Comparison of ENCODE assay signal across 34 cellular contexts in the genomic region with DNA sequence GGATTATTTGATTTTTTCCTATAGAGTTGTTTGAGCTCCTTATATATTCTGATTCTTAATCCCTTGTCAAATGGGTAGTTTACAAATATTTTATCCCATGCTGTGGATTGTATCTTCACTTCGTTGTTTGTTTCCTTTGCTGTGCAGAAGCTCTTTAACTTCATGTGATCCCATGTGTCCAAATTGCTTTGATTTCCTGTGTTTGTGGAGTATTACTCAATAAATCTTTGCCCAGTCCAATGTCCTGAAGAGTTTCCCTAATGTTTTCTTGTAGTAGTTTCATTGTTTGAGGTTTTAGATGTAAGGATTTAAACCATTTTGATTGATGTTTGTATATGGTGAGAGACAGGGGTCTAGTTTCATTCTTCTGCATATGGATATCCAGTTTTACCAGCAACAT.
"Had no signal": no experiment of that assay in that cellular context is flagged by ENCODE, and none has a peak within 500 bp of the region (broad histone marks: within the 10 kb centered on the region; RNA-seq: fewer than 3 reads in every experiment).

No MANE protein-coding gene starts in this region.

- DNase-seq: activated effector memory CD4-positive, alpha-beta T cell treated with anti-CD3 and anti-CD28 coated beads, Interleukin-2, amount 50 U/mL, for 16 hours; activated effector memory CD4-positive, alpha-beta T cell treated with Interleukin-2 at 50 U/mL for 16 hours; activated gamma-delta T cell; activated gamma-delta T cell treated with Interleukin-2 at 50 U/mL for 16 hours; activated naive CD4-positive, alpha-beta T cell; activated naive CD4-positive, alpha-beta T cell treated with anti-CD3 and anti-CD28 coated beads for 36 hours; activated naive CD4-positive, alpha-beta T cell treated with anti-CD3 and anti-CD28 coated beads, Interleukin-2, amount 10 ng/mL, durations not matched to agents 7 days and 5 days; activated naive CD4-positive, alpha-beta T cell treated with anti-CD3 and anti-CD28 coated beads, Interleukin-2, amount 50 U/mL, for 16 hours; activated naive CD4-positive, alpha-beta T cell treated with Interleukin-2 at 50 U/mL for 16 hours; activated naive CD8-positive, alpha-beta T cell treated with anti-CD3 and anti-CD28 coated beads for 36 hours; activated naive CD8-positive, alpha-beta T cell treated with anti-CD3 and anti-CD28 coated beads, Interleukin-2, amount 10 ng/mL, durations not matched to agents 7 days and 5 days; activated naive CD8-positive, alpha-beta T cell treated with anti-CD3 and anti-CD28 coated beads, Interleukin-2, amount 50 U/mL, for 24 hours; activated T-cell treated with anti-CD3 and anti-CD28 coated beads, Interleukin-2, amount 50 U/mL, for 1 hour; activated T-cell treated with anti-CD3 and anti-CD28 coated beads, Interleukin-2, amount 50 U/mL, for 24 hours; activated T-cell treated with anti-CD3 and anti-CD28 coated beads, Interleukin-2, amount 50 U/mL, for 4 hours; activated T-cell treated with anti-CD3 and anti-CD28 coated beads, Interleukin-2, amount 50 U/mL, for 48 hours; activated T-cell treated with anti-CD3 and anti-CD28 coated beads, Interleukin-2, amount 50 U/mL, for 72 hours; adrenal gland; amniotic stem cell; amygdala; anterior cingulate cortex; aorta; body of pancreas; brain microvascular endothelial cell; caudate nucleus; central memory CD4-positive, alpha-beta T cell; cerebellar nuclear complex had no signal

- H3K27ac ChIP-seq: adrenal gland, ascending aorta, body of pancreas, brain microvascular endothelial cell, breast epithelium, cardiac muscle cell had no signal

- H3K27me3 ChIP-seq: adrenal gland, ascending aorta, body of pancreas, brain microvascular endothelial cell, breast epithelium, cardiac muscle cell had no signal

- H3K9me3 ChIP-seq: adrenal gland, body of pancreas, breast epithelium had no signal

- FAIRE-seq: astrocyte, bronchial epithelial cell had no signal

- H3K36me3 ChIP-seq: adrenal gland, ascending aorta, brain microvascular endothelial cell, breast epithelium, cardiac muscle cell had no signal

- H3K4me3 ChIP-seq: adrenal gland, ascending aorta, body of pancreas, breast epithelium, cardiac muscle cell had no signal

- H3K4me1 ChIP-seq: adrenal gland, ascending aorta, body of pancreas, breast epithelium had no signal

- ATAC-seq: activated naive CD4-positive, alpha-beta T cell treated with anti-CD3 and anti-CD28 coated beads, Interleukin-2, amount 50 U/mL, for 72 hours; activated naive CD8-positive, alpha-beta T cell treated with anti-CD3 and anti-CD28 coated beads, Interleukin-2, amount 50 U/mL, for 24 hours; activated T-cell treated with anti-CD3 and anti-CD28 coated beads, Interleukin-2, amount 50 U/mL, for 4 hours; activated T-cell treated with anti-CD3 and anti-CD28 coated beads, Interleukin-2, amount 50 U/mL, for 72 hours; activated T-helper 17 cell treated with anti-CD3 and anti-CD28 coated beads, Interleukin-2, amount 50 U/mL, for 72 hours; body of pancreas had no signal
